ENCODE assay signal across 12 cellular contexts in genomic region chr10:77837925-77838595, GRCh38.
DNase-seq lines count a peak whose midpoint lies in the region; ATAC-seq, FAIRE-seq and TF ChIP-seq lines count a peak whose summit lies in the region.
"Had no signal": no experiment of that assay in that cellular context is flagged by ENCODE, and none has a peak within 500 bp of the region (broad histone marks: within the 10 kb centered on the region; RNA-seq: fewer than 3 reads in every experiment).

No MANE protein-coding gene starts in this region.

- H3K27ac ChIP-seq in VCaP, result peak overlapping the region; percentile 82
- H3K27ac ChIP-seq in kidney (ENCODE audit: low read depth in 2 of 2, low read length in 2 of 2), result no peak overlapping the region
- H3K27ac ChIP-seq in thyroid gland, result peak overlapping the region; percentile 86 to 92 (median 90)
- H3K27ac ChIP-seq: HL-60 had no signal

- H3K4me3 ChIP-seq in kidney (ENCODE audit: low read length in 2 of 2) (no peak overlapping the region), thyroid gland (replicated peaks in 1 of 3) (no peak overlapping the region)

- no peak for TF ChIP-seq POLR2A in thyroid gland (IDR thresholded peaks at IDR 0.05)

- H3K4me3 Mint-ChIP-seq in activated naive CD8-positive, alpha-beta T cell treated with anti-CD3 and anti-CD28 coated beads, Interleukin-2, amount 10 ng/mL, durations not matched to agents 7 days and 5 days, result no peak overlapping the region
- no peak overlapping the region for H3K4me3 Mint-ChIP-seq in activated naive CD8-positive, alpha-beta T cell treated with anti-CD3 and anti-CD28 coated beads for 36 hours
- H3K4me3 Mint-ChIP-seq: nephron had no signal

- H3K36me3 ChIP-seq in kidney (ENCODE audit: control insufficient read depth in 1 of 2, insufficient read depth in 2 of 2, low read length in 2 of 2) (peaks cover 15 to 30% of the 10 kb centered on the region in 2 donors), thyroid gland (peaks cover 11 to 15% of the 10 kb centered on the region in 2 donors)

- intact Hi-C loops in kidney (cut with DNase I), result no loop called here
- intact Hi-C loops in thyroid gland (cut with DNase I), result no loop called here

- TF ChIP-seq CTCF in VCaP (conservative IDR thresholded peaks at IDR 0.05), result no peak
- no peak for TF ChIP-seq CTCF in kidney (IDR thresholded peaks at IDR 0.05; ENCODE audit: borderline replicate concordance, extremely low read depth, insufficient read depth)
- TF ChIP-seq CTCF in thyroid gland (IDR thresholded peaks at IDR 0.05), result no peak

- no peak for FAIRE-seq in kidney (lab: Jason Lieb, UNC)
- FAIRE-seq: G401.6, small intestine had no signal

- H3K27ac Mint-ChIP-seq in activated naive CD8-positive, alpha-beta T cell treated with anti-CD3 and anti-CD28 coated beads, Interleukin-2, amount 10 ng/mL, durations not matched to agents 7 days and 5 days, result peak overlapping the region; percentile 51
- H3K27ac Mint-ChIP-seq in activated naive CD8-positive, alpha-beta T cell treated with anti-CD3 and anti-CD28 coated beads for 36 hours, result no peak overlapping the region
- H3K27ac Mint-ChIP-seq: nephron had no signal

- no peaks in the 10 kb centered on the region for H3K9me3 ChIP-seq in kidney (ENCODE audit: control insufficient read depth in 1 of 2, low read length in 2 of 2)
- no peaks in the 10 kb centered on the region for H3K9me3 ChIP-seq in thyroid gland

- POLR2A ChIA-PET in activated naive CD8-positive, alpha-beta T cell treated with anti-CD3 and anti-CD28 coated beads, Interleukin-2, amount 10 ng/mL, durations not matched to agents 7 days and 5 days (lab: Charles Lee), result no interaction called here

- peaks cover 13% of the 10 kb centered on the region for H3K4me1 Mint-ChIP-seq in activated naive CD8-positive, alpha-beta T cell treated with anti-CD3 and anti-CD28 coated beads, Interleukin-2, amount 10 ng/mL, durations not matched to agents 7 days and 5 days
- H3K4me1 Mint-ChIP-seq in activated naive CD8-positive, alpha-beta T cell treated with anti-CD3 and anti-CD28 coated beads for 36 hours, result peaks cover 6% of the 10 kb centered on the region

- DNase-seq in activated naive CD8-positive, alpha-beta T cell treated with anti-CD3 and anti-CD28 coated beads, Interleukin-2, amount 10 ng/mL, durations not matched to agents 7 days and 5 days, result no peak
- DNase-seq in activated naive CD8-positive, alpha-beta T cell treated with anti-CD3 and anti-CD28 coated beads for 36 hours, result no peak
- peak; percentile 58 for DNase-seq in kidney
- DNase-seq in thyroid gland, result peak; percentile 44 to 48
- no peak for DNase-seq in NCI-H69 (lab: John Stamatoyannopoulos, UW)
- DNase-seq in EL, result no peak
- no peak for DNase-seq in stimulated activated CD4-positive, alpha-beta T cell treated with anti-CD3 and anti-CD28 coated beads, Interleukin-1b, Interleukin-23, amount 100 ng/mL, for 48 hours

- H3K9me3 Mint-ChIP-seq in activated naive CD8-positive, alpha-beta T cell treated with anti-CD3 and anti-CD28 coated beads, Interleukin-2, amount 10 ng/mL, durations not matched to agents 7 days and 5 days, result no peaks in the 10 kb centered on the region
- H3K9me3 Mint-ChIP-seq in activated naive CD8-positive, alpha-beta T cell treated with anti-CD3 and anti-CD28 coated beads for 36 hours, result no peaks in the 10 kb centered on the region
- H3K9me3 Mint-ChIP-seq: nephron had no signal

- no peak overlapping the region for H3K9ac ChIP-seq in kidney (ENCODE audit: low read length in 2 of 2)

- H3K36me3 Mint-ChIP-seq in activated naive CD8-positive, alpha-beta T cell treated with anti-CD3 and anti-CD28 coated beads, Interleukin-2, amount 10 ng/mL, durations not matched to agents 7 days and 5 days, result no peaks in the 10 kb centered on the region
- H3K36me3 Mint-ChIP-seq in activated naive CD8-positive, alpha-beta T cell treated with anti-CD3 and anti-CD28 coated beads for 36 hours, result no peaks in the 10 kb centered on the region

- H3K27me3 Mint-ChIP-seq in activated naive CD8-positive, alpha-beta T cell treated with anti-CD3 and anti-CD28 coated beads, Interleukin-2, amount 10 ng/mL, durations not matched to agents 7 days and 5 days, result no peaks in the 10 kb centered on the region
- H3K27me3 Mint-ChIP-seq in activated naive CD8-positive, alpha-beta T cell treated with anti-CD3 and anti-CD28 coated beads for 36 hours, result no peaks in the 10 kb centered on the region

- no peak for ATAC-seq in activated naive CD8-positive, alpha-beta T cell treated with anti-CD3 and anti-CD28 coated beads, Interleukin-2, amount 10 ng/mL, durations not matched to agents 7 days and 5 days (ENCODE audit: low read depth)

- H3K4me1 ChIP-seq in kidney (ENCODE audit: control insufficient read depth in 1 of 2, insufficient read depth in 1 of 2, low read depth in 1 of 2, low read length in 2 of 2), result peaks cover 3% of the 10 kb centered on the region in 2 donors
- H3K4me1 ChIP-seq in thyroid gland, result peaks cover 63 to 78% of the 10 kb centered on the region in 2 donors

- no peaks in the 10 kb centered on the region for H3K27me3 ChIP-seq in thyroid gland

- 28 to 32% methylated on average over 7 to 14 of the region's 14 CpGs for WGBS in thyroid gland, 2 donors

Comparison
In these comparisons a context has a peak if more than half of its experiments do, and no peak if none do; other contexts are left out.
1. DNase-seq: peak in kidney (single experiment) and thyroid gland (2 of 2); none in activated naive CD8-positive, alpha-beta T cell treated with anti-CD3 and anti-CD28 coated beads, Interleukin-2, amount 10 ng/mL, durations not matched to agents 7 days and 5 days (single experiment), activated naive CD8-positive, alpha-beta T cell treated with anti-CD3 and anti-CD28 coated beads for 36 hours (single experiment), NCI-H69 (single experiment), EL (single experiment) and stimulated activated CD4-positive, alpha-beta T cell treated with anti-CD3 and anti-CD28 coated beads, Interleukin-1b, Interleukin-23, amount 100 ng/mL, for 48 hours (single experiment).
2. H3K27ac ChIP-seq: peak in VCaP (single experiment) and thyroid gland (3 of 3); none in kidney (0 of 2).